In genomic region chr10:99590799-99591198, GRCh38 we compare ENCODE assay signal across 10 cellular contexts. TPM values are rescaled to one million over a fixed set of nuclear protein-coding genes. Genes with fewer than 3 reads are reported as not detected.
"Had no signal": no experiment of that assay in that cellular context is flagged by ENCODE, and none has a peak within 500 bp of the region (broad histone marks: within the 10 kb centered on the region; RNA-seq: fewer than 3 reads in every experiment).

No MANE protein-coding gene starts in this region.

- H3K4me3 ChIP-seq: GM23248, HAP-1 had no signal

- H3K4me3 Mint-ChIP-seq: IgD-negative memory B cell had no signal

- H3K9me3 Mint-ChIP-seq: IgD-negative memory B cell had no signal

- H3K27ac ChIP-seq: GM23248, HL-60 had no signal

- H3K36me3 ChIP-seq: HAP-1 had no signal

- H3K4me1 Mint-ChIP-seq: IgD-negative memory B cell had no signal

- H3K9me3 ChIP-seq: HAP-1 had no signal

- ATAC-seq: HCT116, HepG2 had no signal

- DNase-seq: GM23248, GOT3, H7 had no signal

- H3K9ac ChIP-seq: GM23248 had no signal

RNA-seq across cellular contexts. Expression of gene NKX2-3, which starts 58.1 kb away (rescaled TPM):
- total RNA-seq: GM23248, H4, H7, HepG2, HT1080 had no signal
